ENCODE assay signal across 8 cellular contexts in the genomic region with DNA sequence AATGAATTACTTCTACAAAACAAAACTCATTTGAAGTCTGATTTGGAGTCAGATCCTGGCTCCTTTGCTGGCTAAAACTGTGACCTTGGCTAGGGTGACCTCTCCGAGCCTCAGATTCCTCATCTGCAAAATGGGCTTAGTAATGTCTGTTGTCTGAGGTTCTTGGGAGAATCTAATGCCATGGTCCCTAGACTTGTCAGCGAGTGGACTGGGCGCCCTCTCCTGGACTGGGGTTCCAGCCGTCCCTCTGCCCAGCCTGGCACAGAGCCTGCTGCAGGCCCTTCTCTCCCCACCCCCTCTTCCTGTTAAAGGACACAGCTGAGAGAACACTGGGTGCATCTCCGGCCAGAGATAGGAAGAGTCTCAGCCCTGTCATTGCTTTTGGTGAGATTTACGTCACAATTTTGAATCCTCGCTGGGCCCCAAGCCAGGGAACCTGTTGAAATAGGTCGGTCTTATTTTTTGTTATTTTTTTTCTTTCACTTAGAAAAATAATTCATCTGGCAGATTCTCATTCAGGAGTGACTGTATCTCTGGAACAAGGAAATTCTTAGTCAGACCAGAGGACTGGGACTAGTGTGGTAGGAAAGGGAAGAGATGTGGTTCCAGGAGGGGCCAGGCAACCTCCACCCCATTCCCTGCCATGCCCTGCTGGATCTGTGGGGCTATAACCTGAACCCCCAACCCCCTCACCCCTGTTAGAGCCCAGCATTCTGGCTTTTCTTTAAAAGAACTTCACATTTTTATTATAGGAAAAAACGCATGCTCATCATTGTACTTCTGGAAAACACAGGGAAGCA. TPM values are rescaled to one million over a fixed set of nuclear protein-coding genes. Genes with fewer than 3 reads are reported as not detected.
DNase-seq lines count a peak whose midpoint lies in the region; ATAC-seq and TF ChIP-seq lines count a peak whose summit lies in the region.

No MANE protein-coding gene starts in this region.

- 0 out of 2 replicates have a peak overlapping the region, but pooled peaks have one; percentile 11 for H3K27ac ChIP-seq in PC-3 (ENCODE audit: low read length)

- H3K4me3 ChIP-seq in PC-3 (ENCODE audit: low read length) = no peak overlapping the region

- DNase-seq in AML-193 (lab: John Stamatoyannopoulos, UW) = peak; percentile 8 to 38
- peak; percentile 51 for DNase-seq in PC-3
- DNase-seq in dermis blood vessel endothelial cell = peak; percentile 91
- DNase-seq in midbrain (lab: John Stamatoyannopoulos, UW) = peak; percentile 27
- DNase-seq in NCI-H1694 (lab: John Stamatoyannopoulos, UW) = no peak
- DNase-seq in DMS153 (lab: John Stamatoyannopoulos, UW) = no peak

- ATAC-seq in GM18498 (IDR thresholded peaks at IDR 0.05; ENCODE audit: unreplicated experiment) (peak; percentile 48), PC-3 (peak; percentile 78), HG03469 (IDR thresholded peaks at IDR 0.05; ENCODE audit: unreplicated experiment) (no peak)

- BruUV-seq in PC-3 (replicated peaks; lab: Mats Ljungman, UMichigan) = no TSS peak

- H3K4me2 ChIP-seq in PC-3 (ENCODE audit: low read length) = no peak overlapping the region

- CTCF ChIA-PET in PC-3 (lab: Charles Lee) = interaction anchor here (0.7 kb wide), 2 partner anchors 185 to 194 kb away, joined by 3 to 6 read pairs; no protein-coding TSS in a partner anchor

- no peaks in the 10 kb centered on the region for H3K9me2 ChIP-seq in PC-3 (replicated peaks; ENCODE audit: low read length)

- peaks cover 5% of the 10 kb centered on the region; the same call in 1 of the 2 replicates for H3K36me3 ChIP-seq in PC-3 (ENCODE audit: low read depth, low read length)

- peak; percentile 60 for TF ChIP-seq CTCF in PC-3 (conservative IDR thresholded peaks at IDR 0.05; ENCODE audit: low read depth, low read length)

- H3F3A ChIP-seq in PC-3 (ENCODE audit: low read length, unreplicated experiment) = no peaks in the 10 kb centered on the region

- H3K9ac ChIP-seq in PC-3 (ENCODE audit: low read length) = no peak overlapping the region

- H3K4me1 ChIP-seq in PC-3 (ENCODE audit: insufficient read depth, low read length) = peaks cover 3% of the 10 kb centered on the region

- no peaks in the 10 kb centered on the region for H3K79me2 ChIP-seq in PC-3 (ENCODE audit: low read length)

- no peaks in the 10 kb centered on the region for H4K20me1 ChIP-seq in PC-3 (ENCODE audit: low read length)

- H3K27me3 ChIP-seq in PC-3 (ENCODE audit: low read length) = no peaks in the 10 kb centered on the region

- intact Hi-C loops in PC-3 (cut with micrococcal nuclease) = no loop called here

- H3K9me3 ChIP-seq in PC-3 (ENCODE audit: low read length) = no peaks in the 10 kb centered on the region

- POLR2A ChIA-PET in PC-3 (lab: Charles Lee; ENCODE audit: unreplicated experiment) = no interaction called here

- no peak overlapping the region for H2AFZ ChIP-seq in PC-3 (ENCODE audit: low read length)

RNA-seq across cellular contexts. Expression of a gene that starts 48.2 kb away (rescaled TPM):
- total RNA-seq in PC-3 (2014; rRNA removed) = 73.9 and 93.1 TPM in 2 replicates
- total RNA-seq in dermis blood vessel endothelial cell = 28.4 and 31.4 TPM in 2 replicates

Comparison
In these comparisons a context has a peak if more than half of its experiments do, and no peak if none do; other contexts are left out.
1. DNase-seq: peak in AML-193 (2 of 2), PC-3 (single experiment), dermis blood vessel endothelial cell (single experiment) and midbrain (single experiment); none in NCI-H1694 (single experiment) and DMS153 (single experiment).